8 cellular contexts compared by ENCODE assay signal in the genomic region with DNA sequence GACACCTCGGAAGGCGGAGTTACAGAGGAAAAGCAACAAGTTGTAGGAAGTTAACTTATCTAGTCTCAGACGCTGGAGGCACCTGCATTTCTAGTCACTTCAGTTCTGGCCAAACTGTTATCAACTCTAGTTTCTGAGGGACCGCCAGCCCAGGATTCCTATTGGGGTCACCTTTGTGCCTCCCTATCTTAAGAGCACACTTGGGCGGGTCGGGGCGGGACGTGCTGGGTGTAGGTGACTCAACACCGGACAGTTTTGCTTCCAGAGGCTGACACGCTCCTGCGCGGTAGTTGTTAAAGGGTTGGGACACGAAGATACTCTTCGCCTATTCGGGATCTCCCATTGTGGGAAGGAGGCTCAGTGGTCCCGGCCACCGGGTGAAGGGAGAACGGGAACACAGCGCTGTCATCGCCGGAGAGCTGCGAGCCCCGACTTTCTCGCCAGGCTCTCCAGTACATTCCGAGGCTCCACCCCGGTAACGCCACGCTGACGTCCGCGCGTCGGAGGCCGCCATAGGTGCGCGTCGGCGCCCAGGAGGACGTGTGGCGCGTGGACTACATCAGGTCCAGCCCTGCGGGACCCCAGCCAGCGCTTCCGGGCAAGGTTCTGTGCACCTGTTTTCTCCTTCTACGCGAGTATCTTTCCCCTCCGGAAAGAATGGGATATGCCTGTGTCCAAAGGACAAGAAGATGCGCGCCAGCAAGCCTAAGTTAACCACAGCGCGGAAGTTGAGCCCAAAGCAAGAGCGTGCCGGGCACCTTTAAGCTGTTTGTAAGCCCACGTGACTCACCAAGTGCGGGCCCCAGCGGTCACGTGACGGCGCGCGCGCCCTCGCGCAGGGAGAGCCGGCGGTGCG. TPM values are rescaled to one million over a fixed set of nuclear protein-coding genes. Genes with fewer than 3 reads are reported as not detected.
A peak's percentile ranks its signal among the peaks of the same experiment; 100 is the strongest.
DNase-seq lines count a peak whose midpoint lies in the region; ATAC-seq lines count a peak whose summit lies in the region.

A gene (plus strand): TSS at position 842 of the 856 bp plus-strand sequence. CDS start 35,016 bp downstream, outside the sequence.

- peak; percentile 69 for ATAC-seq in GM21367 (IDR thresholded peaks at IDR 0.05; ENCODE audit: unreplicated experiment)

- no peaks in the 10 kb centered on the region for H3K36me3 ChIP-seq in mesodermal cell (ENCODE audit: control insufficient read depth, insufficient read depth, low read length)

- in situ Hi-C loops in endometrial microvascular endothelial cells (cut with HindIII; ENCODE audit: inconsistent ontology term, low pct_unique_long_range_greater_than_20kb, low sequenced_read_pairs): no loop called here

- no peaks in the 10 kb centered on the region for H3K4me1 ChIP-seq in mesodermal cell (ENCODE audit: control insufficient read depth, insufficient read depth, low read length, poor library complexity, severe bottlenecking)

- peak within 1 kb of the TSS; percentile 92 for H3K27ac ChIP-seq in mesodermal cell (ENCODE audit: low read depth, low read length, severe bottlenecking)

- H3K4me3 ChIP-seq in mesodermal cell (ENCODE audit: extremely low read depth, insufficient read depth, low read length, poor library complexity, severe bottlenecking): peak within 1 kb of the TSS; percentile 90

- H3K9me3 ChIP-seq in mesodermal cell (ENCODE audit: control insufficient read depth, low read length): no peaks in the 10 kb centered on the region

- WGBS in mesodermal cell (ENCODE audit: insufficient coverage in 2 of 2), 2 experiments: 2% methylated on average over 50 to 63 of the region's 67 CpGs

- peak; percentile 94 for DNase-seq in COR-L47 (lab: John Stamatoyannopoulos, UW)
- peak; percentile 96 for DNase-seq in HT1080 (ENCODE audit: low read depth)
- DNase-seq in NOMO-1 treated with dmso at 0.1 percent for 144 hours (lab: John Stamatoyannopoulos, UW; ENCODE audit: unreplicated experiment): peak; percentile 76
- peak; percentile 93 for DNase-seq in activated CD8-positive, alpha-beta memory T cell treated with anti-CD3 and anti-CD28 coated beads, Interleukin-2, amount 50 U/mL, for 4 hours
- DNase-seq in stimulated activated CD8-positive, alpha-beta memory T cell treated with anti-CD3 and anti-CD28 coated beads, Interleukin-15, amount 100 ng/mL, for 24 hours (ENCODE audit: low read depth): peak; percentile 90

RNA-seq across cellular contexts. Expression of the gene that starts here (rescaled TPM):
- 10.1 and 11.5 TPM in 2 replicates for total RNA-seq in HT1080 (2014; rRNA removed; shearing (Covaris generic))
- polyA plus RNA-seq in HT1080 (2015; cell fraction: cytosol; rRNA removed): 9.5 and 11.3 TPM in 2 replicates
- 26.7 and 28.5 TPM in 2 replicates for polyA plus RNA-seq in HT1080 (2015; cell fraction: nucleus; rRNA removed)
- 31.8 TPM for total RNA-seq in endometrial microvascular endothelial cells (ENCODE audit: inconsistent ontology term)
- 7.0 TPM for polyA plus RNA-seq in mesodermal cell (2013, experiment 1 of 2)
- 6.4 TPM for polyA plus RNA-seq in mesodermal cell (2013, experiment 2 of 2)

Comparison
In these comparisons a context has a peak if more than half of its experiments do, and no peak if none do; other contexts are left out.
1. Peak in every context shown above with its lines: DNase-seq, ATAC-seq, H3K4me3 ChIP-seq and H3K27ac ChIP-seq.